In genomic region chr14:54568821-54569591, GRCh38 we compare ENCODE assay signal across 10 cellular contexts. TPM values are rescaled to one million over a fixed set of nuclear protein-coding genes. Genes with fewer than 3 reads are reported as not detected.
DNase-seq lines count a peak whose midpoint lies in the region; ATAC-seq and TF ChIP-seq lines count a peak whose summit lies in the region.
"Had no signal": no experiment of that assay in that cellular context is flagged by ENCODE, and none has a peak within 500 bp of the region (broad histone marks: within the 10 kb centered on the region; RNA-seq: fewer than 3 reads in every experiment).

No MANE protein-coding gene starts in this region.

- peak overlapping the region; percentile 99 for H3K27ac ChIP-seq in thoracic aorta

- no peak for DNase-seq in activated CD4-positive, alpha-beta T cell treated with anti-CD3 and anti-CD28 coated beads, Interleukin-2, amount 10 ng/mL, durations not matched to agents 24 days and 14 days
- no peak for DNase-seq in activated CD4-positive, alpha-beta T cell treated with anti-CD3 and anti-CD28 coated beads, Interleukin-2, amount 50 U/mL, for 4 hours
- no peak for DNase-seq in central memory CD8-positive, alpha-beta T cell (ENCODE audit: low spot score in 2 of 2)
- DNase-seq in left kidney (ENCODE audit: low read depth, low spot score) (peak; percentile 52), thoracic aorta (ENCODE audit: low spot score) (no peak), HUDEP-2 (lab: John Stamatoyannopoulos, UW; ENCODE audit: unreplicated experiment in 76 of 76) (no peak)
- DNase-seq in activated CD4-positive, alpha-beta T cell treated with anti-CD3 and anti-CD28 coated beads, Interleukin-2, amount 10 ng/mL, durations not matched to agents 7 days and 5 days, result no peak
- DNase-seq: 8988T had no signal

- H3K36me3 Mint-ChIP-seq in activated CD4-positive, alpha-beta T cell treated with anti-CD3 and anti-CD28 coated beads, Interleukin-2, amount 10 ng/mL, durations not matched to agents 24 days and 14 days (ENCODE audit: low read depth), result peaks cover 15% of the 10 kb centered on the region
- H3K36me3 Mint-ChIP-seq in central memory CD8-positive, alpha-beta T cell (ENCODE audit: insufficient read depth), result peaks cover 6% of the 10 kb centered on the region
- H3K36me3 Mint-ChIP-seq in activated CD4-positive, alpha-beta T cell treated with anti-CD3 and anti-CD28 coated beads, Interleukin-2, amount 10 ng/mL, durations not matched to agents 7 days and 5 days (ENCODE audit: low read depth), result peaks cover 17% of the 10 kb centered on the region

- peaks cover 21% of the 10 kb centered on the region for H3K4me1 Mint-ChIP-seq in activated CD4-positive, alpha-beta T cell treated with anti-CD3 and anti-CD28 coated beads, Interleukin-2, amount 10 ng/mL, durations not matched to agents 24 days and 14 days
- peaks cover 11% of the 10 kb centered on the region for H3K4me1 Mint-ChIP-seq in central memory CD8-positive, alpha-beta T cell
- peaks cover 17% of the 10 kb centered on the region for H3K4me1 Mint-ChIP-seq in activated CD4-positive, alpha-beta T cell treated with anti-CD3 and anti-CD28 coated beads, Interleukin-2, amount 10 ng/mL, durations not matched to agents 7 days and 5 days

- no peak overlapping the region for H3K27ac Mint-ChIP-seq in activated CD4-positive, alpha-beta T cell treated with anti-CD3 and anti-CD28 coated beads, Interleukin-2, amount 10 ng/mL, durations not matched to agents 24 days and 14 days
- no peak overlapping the region for H3K27ac Mint-ChIP-seq in central memory CD8-positive, alpha-beta T cell (ENCODE audit: low read depth)
- no peak overlapping the region for H3K27ac Mint-ChIP-seq in activated CD4-positive, alpha-beta T cell treated with anti-CD3 and anti-CD28 coated beads, Interleukin-2, amount 10 ng/mL, durations not matched to agents 7 days and 5 days
- H3K27ac Mint-ChIP-seq: T-helper 1 cell treated with Interleukin-12 subunit alpha and Interleukin-12 subunit beta and Interleukin-4 antibody, amounts not matched to agents 30 μg/mL and 1 μg/mL, for 36 hours had no signal

- H3K27me3 ChIP-seq in thoracic aorta (replicated peaks; ENCODE audit: insufficient read depth), result no peaks in the 10 kb centered on the region

- intact Hi-C loops in activated CD4-positive, alpha-beta T cell treated with anti-CD3 and anti-CD28 coated beads, Interleukin-2, amount 10 ng/mL, durations not matched to agents 24 days and 14 days (cut with micrococcal nuclease), result loop anchor here (5.0 kb wide), 2 partner anchors 58 to 333 kb away; partner anchors contain the start of gene GCH1

- peaks cover 36% of the 10 kb centered on the region for H3K27me3 Mint-ChIP-seq in activated CD4-positive, alpha-beta T cell treated with anti-CD3 and anti-CD28 coated beads, Interleukin-2, amount 10 ng/mL, durations not matched to agents 24 days and 14 days
- peaks cover 46% of the 10 kb centered on the region for H3K27me3 Mint-ChIP-seq in central memory CD8-positive, alpha-beta T cell
- H3K27me3 Mint-ChIP-seq in activated CD4-positive, alpha-beta T cell treated with anti-CD3 and anti-CD28 coated beads, Interleukin-2, amount 10 ng/mL, durations not matched to agents 7 days and 5 days, result peaks cover 39% of the 10 kb centered on the region

- H3K36me3 ChIP-seq in thoracic aorta, result peaks cover 8% of the 10 kb centered on the region

- peaks cover 10% of the 10 kb centered on the region for H3K9me3 Mint-ChIP-seq in activated CD4-positive, alpha-beta T cell treated with anti-CD3 and anti-CD28 coated beads, Interleukin-2, amount 10 ng/mL, durations not matched to agents 24 days and 14 days
- H3K9me3 Mint-ChIP-seq in central memory CD8-positive, alpha-beta T cell, result peaks cover 8% of the 10 kb centered on the region
- peaks cover 18% of the 10 kb centered on the region for H3K9me3 Mint-ChIP-seq in activated CD4-positive, alpha-beta T cell treated with anti-CD3 and anti-CD28 coated beads, Interleukin-2, amount 10 ng/mL, durations not matched to agents 7 days and 5 days

- no peak for TF ChIP-seq CTCF in thoracic aorta (IDR thresholded peaks at IDR 0.05)

- H3K4me3 ChIP-seq in thoracic aorta, result peak overlapping the region; percentile 97

- CTCF ChIA-PET in activated CD4-positive, alpha-beta T cell treated with anti-CD3 and anti-CD28 coated beads, Interleukin-2, amount 10 ng/mL, durations not matched to agents 7 days and 5 days (lab: Charles Lee), result interaction anchor here (0.6 to 6.5 kb wide), 6 partner anchors 53 to 217 kb away, joined by 3 to 110 read pairs (median 4); no protein-coding TSS in a partner anchor

- no peaks in the 10 kb centered on the region for H3K9me3 ChIP-seq in thoracic aorta

- peaks cover 22 to 48% of the 10 kb centered on the region in 2 donors for H3K4me1 ChIP-seq in thoracic aorta (ENCODE audit: control insufficient read depth in 1 of 2, low read depth in 2 of 2)

- no peak for ATAC-seq in central memory CD8-positive, alpha-beta T cell (replicated peaks; ENCODE audit: extremely low read depth, poor library complexity, severe bottlenecking)
- no peak for ATAC-seq in thoracic aorta (ENCODE audit: insufficient number of reproducible peaks, low FRiP score, low read depth)
- no peak for ATAC-seq in GM19328 (IDR thresholded peaks at IDR 0.05; ENCODE audit: unreplicated experiment)

- H3K4me3 Mint-ChIP-seq in activated CD4-positive, alpha-beta T cell treated with anti-CD3 and anti-CD28 coated beads, Interleukin-2, amount 10 ng/mL, durations not matched to agents 24 days and 14 days, result peak overlapping the region; percentile 93
- peak overlapping the region; percentile 93 for H3K4me3 Mint-ChIP-seq in central memory CD8-positive, alpha-beta T cell
- H3K4me3 Mint-ChIP-seq in activated CD4-positive, alpha-beta T cell treated with anti-CD3 and anti-CD28 coated beads, Interleukin-2, amount 10 ng/mL, durations not matched to agents 7 days and 5 days, result no peak overlapping the region

- POLR2A ChIA-PET in activated CD4-positive, alpha-beta T cell treated with anti-CD3 and anti-CD28 coated beads, Interleukin-2, amount 10 ng/mL, durations not matched to agents 7 days and 5 days (lab: Charles Lee), result no interaction called here

RNA-seq across cellular contexts. Expression of gene SAMD4A, which starts 2.1 kb away (rescaled TPM):
- total RNA-seq in activated CD4-positive, alpha-beta T cell treated with anti-CD3 and anti-CD28 coated beads, Interleukin-2, amount 10 ng/mL, durations not matched to agents 24 days and 14 days, result 4.6 and 5.7 TPM in 2 replicates
- 100 to 1,000 TPM; 142 to 172 TPM for total RNA-seq in thoracic aorta
- under 1 TPM; 0.54 to 0.62 TPM for total RNA-seq in activated CD4-positive, alpha-beta T cell treated with anti-CD3 and anti-CD28 coated beads, Interleukin-2, amount 10 ng/mL, durations not matched to agents 7 days and 5 days

RNA-seq across cellular contexts. Expression of gene CGRRF1, which starts 59.3 kb away (rescaled TPM):
- total RNA-seq in activated CD4-positive, alpha-beta T cell treated with anti-CD3 and anti-CD28 coated beads, Interleukin-2, amount 10 ng/mL, durations not matched to agents 24 days and 14 days, result 7.8 and 11.9 TPM in 2 replicates
- 10 to 100 TPM; 15.2 to 42.2 TPM for total RNA-seq in thoracic aorta
- total RNA-seq in activated CD4-positive, alpha-beta T cell treated with anti-CD3 and anti-CD28 coated beads, Interleukin-2, amount 10 ng/mL, durations not matched to agents 7 days and 5 days, result 1 to 10 TPM; 9.6 to 9.7 TPM

Comparison
In these comparisons a context has a peak if more than half of its experiments do, and no peak if none do; other contexts are left out.
1. RNA of gene SAMD4A, which starts 2.1 kb away (total RNA-seq): 142 to 172 TPM in thoracic aorta; 4.6 to 5.7 TPM in activated CD4-positive, alpha-beta T cell treated with anti-CD3 and anti-CD28 coated beads, Interleukin-2, amount 10 ng/mL, durations not matched to agents 24 days and 14 days and 0.54 to 0.62 TPM in activated CD4-positive, alpha-beta T cell treated with anti-CD3 and anti-CD28 coated beads, Interleukin-2, amount 10 ng/mL, durations not matched to agents 7 days and 5 days; every median in the first group is over 10 times any median in the second.